Comparison of ENCODE assay signal across 10 cellular contexts in genomic region chr1:101247404-101248287, GRCh38. TPM values are rescaled to one million over a fixed set of nuclear protein-coding genes. Genes with fewer than 3 reads are reported as not detected.
DNase-seq lines count a peak whose midpoint lies in the region; ATAC-seq and TF ChIP-seq lines count a peak whose summit lies in the region.
"Had no signal": no experiment of that assay in that cellular context is flagged by ENCODE, and none has a peak within 500 bp of the region (broad histone marks: within the 10 kb centered on the region; RNA-seq: fewer than 3 reads in every experiment).

No MANE protein-coding gene starts in this region.

- POLR2A ChIA-PET in activated CD4-positive, alpha-beta T cell treated with anti-CD3 and anti-CD28 coated beads for 36 hours (lab: Charles Lee), result interaction anchor here (2.1 kb wide), 1 partner anchor 8 kb away, joined by 9 read pairs; no protein-coding TSS in a partner anchor

- H3K9ac ChIP-seq in trophoblast cell (ENCODE audit: low read length), result no peak overlapping the region

- H3K4me3 Mint-ChIP-seq in activated CD4-positive, alpha-beta T cell treated with anti-CD3 and anti-CD28 coated beads for 36 hours, result no peak overlapping the region

- peak; percentile 3 for ATAC-seq in activated CD4-positive, alpha-beta T cell treated with anti-CD3 and anti-CD28 coated beads for 36 hours
- peak; percentile 96 for ATAC-seq in HG02571 (IDR thresholded peaks at IDR 0.05; ENCODE audit: unreplicated experiment)
- peak; percentile 84 for ATAC-seq in HG03558 (IDR thresholded peaks at IDR 0.05; ENCODE audit: extremely low read depth, unreplicated experiment)
- ATAC-seq in left lung, result no peak

- no peak overlapping the region for H4K91ac ChIP-seq in trophoblast cell (ENCODE audit: low read depth, low read length)

- intact Hi-C loops in activated CD4-positive, alpha-beta T cell treated with anti-CD3 and anti-CD28 coated beads for 36 hours (cut with DNase I, micrococcal nuclease), result no loop called here
- intact Hi-C loops in left lung (cut with DNase I), result no loop called here

- no peak overlapping the region for H3K27ac Mint-ChIP-seq in activated CD4-positive, alpha-beta T cell treated with anti-CD3 and anti-CD28 coated beads for 36 hours

- DNase-seq in activated CD4-positive, alpha-beta T cell treated with anti-CD3 and anti-CD28 coated beads for 36 hours, result no peak
- DNase-seq in activated CD4-positive, alpha-beta T cell treated with anti-CD3 and anti-CD28 coated beads for 4 hours, result no peak
- DNase-seq in trophoblast cell, result no peak
- no peak for DNase-seq in amniotic stem cell (lab: John Stamatoyannopoulos, UW)
- no peak for DNase-seq in left lung
- DNase-seq in GOT3 (lab: John Stamatoyannopoulos, UW), result no peak
- DNase-seq: H7 had no signal

- H3K27me3 Mint-ChIP-seq in activated CD4-positive, alpha-beta T cell treated with anti-CD3 and anti-CD28 coated beads for 36 hours, result no peaks in the 10 kb centered on the region

- H3K23ac ChIP-seq in trophoblast cell (ENCODE audit: low read length), result peak overlapping the region; percentile 48

- H3K18ac ChIP-seq in trophoblast cell (ENCODE audit: low read length), result no peak overlapping the region

- H3K36me3 ChIP-seq in trophoblast cell (ENCODE audit: control insufficient read depth in 1 of 2, insufficient read depth in 2 of 2, low read length in 2 of 2), result no peaks in the 10 kb centered on the region
- H3K36me3 ChIP-seq in left lung, result peaks cover 0 to under 1% of the 10 kb centered on the region in 2 donors

- no peaks in the 10 kb centered on the region for H3K9me3 ChIP-seq in trophoblast cell (ENCODE audit: insufficient read depth, low read depth, low read length)
- H3K9me3 ChIP-seq in left lung, result no peaks in the 10 kb centered on the region

- H2AFZ ChIP-seq in trophoblast cell (ENCODE audit: insufficient read depth, low read length, poor library complexity), result no peak overlapping the region

- no peak overlapping the region for H3K4ac ChIP-seq in trophoblast cell (ENCODE audit: low read depth, low read length)

- no peaks in the 10 kb centered on the region for H3K79me1 ChIP-seq in trophoblast cell (ENCODE audit: low read length)

- H3K4me3 ChIP-seq in trophoblast cell (ENCODE audit: low read depth, low read length) (no peak overlapping the region), left lung (no peak overlapping the region)

- no peak overlapping the region for H4K8ac ChIP-seq in trophoblast cell (ENCODE audit: low read depth, low read length)

- H2BK120ac ChIP-seq in trophoblast cell (ENCODE audit: insufficient read depth, low read length, poor library complexity), result no peak overlapping the region

- no peaks in the 10 kb centered on the region for H3K79me2 ChIP-seq in trophoblast cell (ENCODE audit: control insufficient read depth, insufficient read depth, low read length, poor library complexity)

- no peak overlapping the region for H3K14ac ChIP-seq in trophoblast cell (ENCODE audit: low read length)

- no peak overlapping the region for H2BK5ac ChIP-seq in trophoblast cell (ENCODE audit: low read depth, low read length, poor library complexity)

- H3K9me3 Mint-ChIP-seq in activated CD4-positive, alpha-beta T cell treated with anti-CD3 and anti-CD28 coated beads for 36 hours (ENCODE audit: low read depth), result peaks cover 4% of the 10 kb centered on the region

- TF ChIP-seq CTCF in left lung (IDR thresholded peaks at IDR 0.05), result no peak

- no peak overlapping the region for H3K27ac ChIP-seq in trophoblast cell (ENCODE audit: low read depth, low read length)
- no peak overlapping the region for H3K27ac ChIP-seq in left lung
- H3K27ac ChIP-seq: VCaP had no signal

- H3K4me1 ChIP-seq in trophoblast cell (ENCODE audit: control insufficient read depth in 1 of 2, insufficient read depth in 2 of 2, low read length in 2 of 2) (peaks cover 0 to under 1% of the 10 kb centered on the region in 2 experiments), left lung (peaks cover 0 to 4% of the 10 kb centered on the region in 2 donors)

- H3K4me2 ChIP-seq in trophoblast cell (ENCODE audit: low read length), result no peak overlapping the region

- CTCF ChIA-PET in activated CD4-positive, alpha-beta T cell treated with anti-CD3 and anti-CD28 coated beads for 36 hours (lab: Charles Lee), result interaction anchor here (0.7 to 4.7 kb wide), 10 partner anchors 9 to 207 kb away, joined by 3 to 20 read pairs (median 4); no protein-coding TSS in a partner anchor

- no peak overlapping the region for H2BK12ac ChIP-seq in trophoblast cell (ENCODE audit: low read length)

- WGBS in trophoblast cell (ENCODE audit: extremely low coverage, insufficient coverage, insufficient read length), result no CpG with 5 or more reads among the region's 6 CpGs

- H3K27me3 ChIP-seq in trophoblast cell (ENCODE audit: insufficient read depth, low read length) (no peaks in the 10 kb centered on the region), left lung (no peaks in the 10 kb centered on the region)

- H3K4me1 Mint-ChIP-seq in activated CD4-positive, alpha-beta T cell treated with anti-CD3 and anti-CD28 coated beads for 36 hours, result peaks cover 66% of the 10 kb centered on the region

- H4K12ac ChIP-seq in trophoblast cell (ENCODE audit: low read depth, low read length), result no peak overlapping the region

- H3K36me3 Mint-ChIP-seq in activated CD4-positive, alpha-beta T cell treated with anti-CD3 and anti-CD28 coated beads for 36 hours (ENCODE audit: low read depth), result peaks cover 27% of the 10 kb centered on the region

- H2AK5ac ChIP-seq in trophoblast cell (ENCODE audit: low read length), result no peak overlapping the region

RNA-seq across cellular contexts. Expression of gene S1PR1, which starts 10.8 kb away (rescaled TPM):
- total RNA-seq in activated CD4-positive, alpha-beta T cell treated with anti-CD3 and anti-CD28 coated beads for 36 hours, result 100 to 1,000 TPM; 109 to 130 TPM
- 4.1 and 5.7 TPM in 2 replicates for polyA plus RNA-seq in trophoblast cell (2013)
- total RNA-seq in left lung, result 10 to 100 TPM; 35.5 to 89.3 TPM
